1 cellular context compared by ENCODE assay signal in genomic region chr19:47471733-47472457, GRCh38.
TF ChIP-seq lines count a peak whose summit lies in the region.

Gene SLC8A2 (minus strand): TSS chr19:47471893. CDS start chr19:47466403, 5,490 bp downstream.

TF ChIP-seq in HEK293, 187 proteins besides CTCF, POLR2A, EP300 and RAD21 (continued from another document and continues in another):
- no peak for TF ChIP-seq ZNF521 (tag by site-specific recombination; IDR thresholded peaks at IDR 0.05)
- TF ChIP-seq ZNF785 (tag by site-specific recombination; IDR thresholded peaks at IDR 0.05): peak; percentile 90
- TF ChIP-seq ZNF157 (tag by site-specific recombination; IDR thresholded peaks at IDR 0.05): no peak
- 0 out of 2 replicates have a peak, but pooled peaks have one; percentile 34 for TF ChIP-seq PRDM10 (tag by site-specific recombination; IDR thresholded peaks at IDR 0.05)
- no peak for TF ChIP-seq ZNF184 (tag by site-specific recombination; IDR thresholded peaks at IDR 0.05)
- no peak for TF ChIP-seq ATF2 (tag by site-specific recombination; IDR thresholded peaks at IDR 0.05; ENCODE audit: low read depth)
- TF ChIP-seq ZNF404 (tag by site-specific recombination; IDR thresholded peaks at IDR 0.05): no peak
- TF ChIP-seq TCF7L2 (IDR thresholded peaks at IDR 0.05; ENCODE audit: borderline replicate concordance, low read depth, low read length): no peak
- no peak for TF ChIP-seq ZNF341 (tag by site-specific recombination; IDR thresholded peaks at IDR 0.05; ENCODE audit: low read depth)
- TF ChIP-seq KLF1 (tag by site-specific recombination; IDR thresholded peaks at IDR 0.05): peak; percentile 95
- no peak for TF ChIP-seq ZNF548 (tag by site-specific recombination; IDR thresholded peaks at IDR 0.05)
- peak; percentile 61; the same call in 1 of the 2 replicates for TF ChIP-seq ZNF639 (tag by site-specific recombination; IDR thresholded peaks at IDR 0.05)
- TF ChIP-seq ZXDB (tag by site-specific recombination; IDR thresholded peaks at IDR 0.05): peak; percentile 81
- peak; percentile 89 for TF ChIP-seq SP7 (tag by site-specific recombination; IDR thresholded peaks at IDR 0.05)
- no peak for TF ChIP-seq ZNF354C (tag by site-specific recombination; IDR thresholded peaks at IDR 0.05; ENCODE audit: borderline replicate concordance, low read depth)
- TF ChIP-seq ZNF148 (tag by site-specific recombination; IDR thresholded peaks at IDR 0.05; ENCODE audit: borderline replicate concordance): peak; percentile 61; the same call in 1 of the 2 replicates
- TF ChIP-seq ZBTB6 (tag by site-specific recombination; IDR thresholded peaks at IDR 0.05): no peak
- TF ChIP-seq ZBTB10 (tag by site-specific recombination; IDR thresholded peaks at IDR 0.05): peak; percentile 66; the same call in 1 of the 2 replicates
- 0 out of 2 replicates have a peak, but pooled peaks have one; percentile 58 for TF ChIP-seq TSHZ1 (tag by site-specific recombination; IDR thresholded peaks at IDR 0.05; ENCODE audit: borderline replicate concordance)
- no peak for TF ChIP-seq ZNF350 (tag by site-specific recombination; IDR thresholded peaks at IDR 0.05)
- TF ChIP-seq ZNF600 (tag by site-specific recombination; IDR thresholded peaks at IDR 0.05): 0 out of 2 replicates have a peak, but pooled peaks have one; percentile 21
- no peak for TF ChIP-seq ZNF18 (tag by site-specific recombination; IDR thresholded peaks at IDR 0.05)
- 0 out of 2 replicates have a peak, but pooled peaks have one; percentile 23 for TF ChIP-seq ZBTB8A (tag by site-specific recombination; IDR thresholded peaks at IDR 0.05)
- TF ChIP-seq SP3 (tag by site-specific recombination; IDR thresholded peaks at IDR 0.05): peak; percentile 81
- no peak for TF ChIP-seq ZNF366 (tag by site-specific recombination; conservative IDR thresholded peaks at IDR 0.05)
- TF ChIP-seq RBAK (tag by site-specific recombination; IDR thresholded peaks at IDR 0.05): peak; percentile 74; the same call in 1 of the 2 replicates
- TF ChIP-seq ZSCAN23 (tag by site-specific recombination; IDR thresholded peaks at IDR 0.05): peak; percentile 80; the same call in 1 of the 2 replicates
- no peak for TF ChIP-seq ZNF571 (tag by site-specific recombination; IDR thresholded peaks at IDR 0.05)
- no peak for TF ChIP-seq ZNF596 (tag by site-specific recombination; IDR thresholded peaks at IDR 0.05)
